In the genomic region with DNA sequence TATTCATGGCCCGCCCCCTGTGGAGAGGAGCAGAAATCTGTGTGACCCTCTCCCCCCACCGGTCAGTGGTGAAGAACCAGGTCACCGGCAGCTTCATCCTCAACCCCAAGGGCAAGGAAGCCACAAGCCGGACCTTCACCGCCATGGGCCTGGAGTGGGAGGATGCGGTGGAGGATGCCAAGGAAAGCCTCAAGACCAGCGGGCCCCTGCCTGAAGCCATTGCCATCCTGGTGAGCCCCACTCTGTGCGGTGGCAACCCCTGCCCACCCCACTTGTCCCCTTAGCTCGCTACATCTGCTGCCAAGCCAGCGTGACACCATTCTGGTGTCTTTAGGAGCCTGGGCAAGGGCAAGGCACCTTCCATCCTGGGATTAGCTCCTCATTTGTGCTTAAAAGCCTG, we compare ENCODE assay signal across 34 cellular contexts. TPM values are rescaled to one million over a fixed set of nuclear protein-coding genes. Genes with fewer than 3 reads are reported as not detected.
"Had no signal": no experiment of that assay in that cellular context is flagged by ENCODE, and none has a peak within 500 bp of the region (broad histone marks: within the 10 kb centered on the region; RNA-seq: fewer than 3 reads in every experiment).

No MANE protein-coding gene starts in this region.

- DNase-seq: central memory CD4-positive, alpha-beta T cell; colonic mucosa; effector CD8-positive, alpha-beta T cell; endodermal cell; foreskin keratinocyte; hippocampal formation; immature natural killer cell; islet precursor cell; mesenchymal stem cell; naive B cell; psoas muscle; stimulated activated CD4-positive, alpha-beta T cell treated with anti-CD3 and anti-CD28 coated beads, Interleukin-15, amount 100 ng/mL, for 24 hours; stimulated activated CD4-positive, alpha-beta T cell treated with anti-CD3 and anti-CD28 coated beads, Interleukin-2, amount 100 ng/mL, for 48 hours; stimulated activated naive CD4-positive, alpha-beta T cell; stimulated activated naive CD8-positive, alpha-beta T cell treated with anti-CD3 and anti-CD28 coated beads, Interleukin-15, amount 100 ng/mL, for 72 hours; thyroid gland; trophoblast cell had no signal

- H3K4me3 ChIP-seq: colonic mucosa, gastroesophageal sphincter, heart left ventricle, mucosa of descending colon, psoas muscle, skin epidermis, thyroid gland had no signal

- H3K9me3 ChIP-seq: colonic mucosa, gastroesophageal sphincter, mucosa of descending colon, psoas muscle, thyroid gland had no signal

- H3K27ac ChIP-seq: colonic mucosa, epithelial cell of prostate, foreskin keratinocyte, gastroesophageal sphincter, heart left ventricle, psoas muscle, skin epidermis, thyroid gland had no signal

- H3K27me3 ChIP-seq: colonic mucosa, gastroesophageal sphincter, heart left ventricle, thyroid gland had no signal

- H3K4me1 ChIP-seq: colonic mucosa, foreskin keratinocyte, gastroesophageal sphincter had no signal

- ATAC-seq: esophagus mucosa; foreskin keratinocyte; gastroesophageal sphincter; heart left ventricle; mucosa of descending colon; natural killer cell treated with Interleukin-12 subunit alpha and Interleukin-12 subunit beta and Interleukin-15 and Interleukin-18, amount 100 ng/mL, for 72 hours; psoas muscle; right cardiac atrium; stimulated activated naive CD8-positive, alpha-beta T cell treated with anti-CD3 and anti-CD28 coated beads, Interleukin-15, amount 100 ng/mL, for 72 hours had no signal

- H3K36me3 ChIP-seq: colonic mucosa, gastroesophageal sphincter, heart left ventricle, thyroid gland had no signal

RNA-seq across cellular contexts. Expression of gene TBATA, which starts 35.4 kb away (rescaled TPM):
- total RNA-seq: cerebellum; colonic mucosa; endodermal cell; esophagus mucosa; foreskin keratinocyte; gastroesophageal sphincter; heart left ventricle; liver; lung microvascular endothelial cell; mesothelial cell of epicardium; mucosa of descending colon; natural killer cell treated with Interleukin-12 subunit alpha and Interleukin-12 subunit beta and Interleukin-15 and Interleukin-18, amount 100 ng/mL, for 72 hours; neural crest cell; osteocyte; psoas muscle; renal cortical epithelial cell; right cardiac atrium; temporal lobe; thyroid gland; urinary bladder had no signal
- polyA plus RNA-seq: foreskin keratinocyte, heart left ventricle, immature natural killer cell, liver, psoas muscle, urinary bladder had no signal
